Comparison of ENCODE assay signal across 14 cellular contexts in genomic region chr9:95028855-95029219, GRCh38.
DNase-seq lines count a peak whose midpoint lies in the region; ATAC-seq and TF ChIP-seq lines count a peak whose summit lies in the region.
"Had no signal": no experiment of that assay in that cellular context is flagged by ENCODE, and none has a peak within 500 bp of the region (broad histone marks: within the 10 kb centered on the region; RNA-seq: fewer than 3 reads in every experiment).

No MANE protein-coding gene starts in this region.

- no TSS peak for BruUV-seq in Calu3 (replicated peaks; lab: Mats Ljungman, UMichigan)

- CTCF ChIA-PET in Calu3 (lab: Charles Lee) = no interaction called here

- H3K4me1 ChIP-seq in gastroesophageal sphincter (peaks cover 39 to 100% (median 64%) of the 10 kb centered on the region in 3 donors), skeletal muscle tissue (ENCODE audit: control insufficient read depth in 3 of 3, insufficient read depth in 3 of 3, low read length in 3 of 3) (peaks cover 89 to 96% (median 92%) of the 10 kb centered on the region in 3 donors), testis (peaks cover 18% of the 10 kb centered on the region)

- H3K36me3 ChIP-seq in gastroesophageal sphincter (peaks cover 0 to 6% of the 10 kb centered on the region in 2 donors), skeletal muscle tissue (ENCODE audit: control insufficient read depth in 3 of 3, insufficient read depth in 3 of 3, low read length in 3 of 3) (peaks cover 0 to 6% (median 5%) of the 10 kb centered on the region in 3 donors), testis (ENCODE audit: low read depth, missing control alignments) (no peaks in the 10 kb centered on the region)

- peak overlapping the region; percentile 8 for H3K4me3 Mint-ChIP-seq in Calu3 (ENCODE audit: low read depth, unreplicated experiment)
- H3K4me3 Mint-ChIP-seq: activated naive CD4-positive, alpha-beta T cell treated with anti-CD3 and anti-CD28 coated beads, Interleukin-2, amount 50 U/mL, for 24 hours; IgD-negative memory B cell had no signal

- H3K4me1 Mint-ChIP-seq in Calu3 (ENCODE audit: low read depth, unreplicated experiment) = peaks cover 77% of the 10 kb centered on the region
- H3K4me1 Mint-ChIP-seq: activated naive CD4-positive, alpha-beta T cell treated with anti-CD3 and anti-CD28 coated beads, Interleukin-2, amount 50 U/mL, for 24 hours; IgD-negative memory B cell had no signal

- H3K4me3 ChIP-seq in gastroesophageal sphincter (no peak overlapping the region), skeletal muscle tissue (ENCODE audit: low read length in 3 of 3) (peak overlapping the region in 2 of 3 donors; percentile 25 to 52), testis (no peak overlapping the region)
- H3K4me3 ChIP-seq: skin epidermis had no signal

- TF ChIP-seq CTCF in Calu3 (IDR thresholded peaks at IDR 0.05; ENCODE audit: unreplicated experiment) (no peak), gastroesophageal sphincter (IDR thresholded peaks at IDR 0.05) (no peak), testis (IDR thresholded peaks at IDR 0.05) (no peak)

- peak overlapping the region; percentile 45 to 77 (median 48) for H3K9ac ChIP-seq in skeletal muscle tissue (ENCODE audit: low read depth in 1 of 3, low read length in 3 of 3)

- H3K27me3 Mint-ChIP-seq in Calu3 (ENCODE audit: unreplicated experiment) = no peaks in the 10 kb centered on the region
- H3K27me3 Mint-ChIP-seq: activated naive CD4-positive, alpha-beta T cell treated with anti-CD3 and anti-CD28 coated beads, Interleukin-2, amount 50 U/mL, for 24 hours; IgD-negative memory B cell had no signal

- H3K27ac ChIP-seq in gastroesophageal sphincter = peak overlapping the region; percentile 40 to 99 (median 75)
- H3K27ac ChIP-seq in skeletal muscle tissue (ENCODE audit: low read depth, low read length) = peak overlapping the region; percentile 84
- H3K27ac ChIP-seq in testis = no peak overlapping the region

- intact Hi-C loops in Calu3 (cut with micrococcal nuclease; ENCODE audit: unreplicated experiment) = no loop called here
- intact Hi-C loops in testis (cut with DNase I; ENCODE audit: low total_unique reads) = no loop called here

- H3K9me3 ChIP-seq in gastroesophageal sphincter (no peaks in the 10 kb centered on the region), skeletal muscle tissue (ENCODE audit: control insufficient read depth in 3 of 3, low read length in 3 of 3) (no peaks in the 10 kb centered on the region), testis (no peaks in the 10 kb centered on the region)

- ATAC-seq in gastroesophageal sphincter (no peak), HG02642 (IDR thresholded peaks at IDR 0.05; ENCODE audit: poor library complexity, unreplicated experiment) (no peak)

- TF ChIP-seq POLR2A in gastroesophageal sphincter (IDR thresholded peaks at IDR 0.05) = no peak
- no peak for TF ChIP-seq POLR2A in testis (IDR thresholded peaks at IDR 0.05)

- no peak for TF ChIP-seq EP300 in gastroesophageal sphincter (IDR thresholded peaks at IDR 0.05)

- H3K27me3 ChIP-seq in gastroesophageal sphincter (no peaks in the 10 kb centered on the region), skeletal muscle tissue (ENCODE audit: control insufficient read depth in 3 of 3, insufficient read depth in 3 of 3, low read length in 3 of 3) (no peaks in the 10 kb centered on the region), testis (no peaks in the 10 kb centered on the region)

- WGBS in gastroesophageal sphincter (ENCODE audit: low coverage in 1 of 2), 2 donors = 49 to 64% methylated on average over 3 of the region's 8 CpGs
- 91 to 96% methylated on average over 7 to 8 of the region's 8 CpGs for WGBS in testis, 2 donors

- DNase-seq in Calu3 (no peak), NCI-H2196 (lab: John Stamatoyannopoulos, UW; ENCODE audit: unreplicated experiment) (peak; percentile 49), ecto neural progenitor cell (ENCODE audit: low spot score) (no peak), testis (no peak)
- no peak for DNase-seq in stimulated activated CD4-positive, alpha-beta T cell treated with anti-CD3 and anti-CD28 coated beads, Interleukin-12 subunit alpha, Interleukin-12 subunit beta, amount 100 ng/mL, for 4 hours
- DNase-seq: H7, NCI-H1930, Right ventricle myocardium superior had no signal

- H3K9me3 Mint-ChIP-seq in Calu3 (ENCODE audit: low read depth, unreplicated experiment) = no peaks in the 10 kb centered on the region
- H3K9me3 Mint-ChIP-seq: activated naive CD4-positive, alpha-beta T cell treated with anti-CD3 and anti-CD28 coated beads, Interleukin-2, amount 50 U/mL, for 24 hours; IgD-negative memory B cell had no signal

- H3K36me3 Mint-ChIP-seq in Calu3 (ENCODE audit: insufficient read depth, unreplicated experiment) = peaks cover 32% of the 10 kb centered on the region

- H3K27ac Mint-ChIP-seq in Calu3 (ENCODE audit: unreplicated experiment) = no peak overlapping the region
- H3K27ac Mint-ChIP-seq: activated naive CD4-positive, alpha-beta T cell treated with anti-CD3 and anti-CD28 coated beads, Interleukin-2, amount 50 U/mL, for 24 hours had no signal

Comparison
In these comparisons a context has a peak if more than half of its experiments do, and no peak if none do; other contexts are left out.
1. H3K27ac ChIP-seq: peak in gastroesophageal sphincter (4 of 4) and skeletal muscle tissue (single experiment); none in testis (0 of 2).
2. H3K4me3 ChIP-seq: peak in skeletal muscle tissue (2 of 3); none in gastroesophageal sphincter (0 of 2) and testis (0 of 2).